In genomic region chr22:46251266-46251665, GRCh38 we compare ENCODE assay signal across 10 cellular contexts. TPM values are rescaled to one million over a fixed set of nuclear protein-coding genes. Genes with fewer than 3 reads are reported as not detected.
DNase-seq lines count a peak whose midpoint lies in the region; ATAC-seq, FAIRE-seq and TF ChIP-seq lines count a peak whose summit lies in the region.
"Had no signal": no experiment of that assay in that cellular context is flagged by ENCODE, and none has a peak within 500 bp of the region (broad histone marks: within the 10 kb centered on the region; RNA-seq: fewer than 3 reads in every experiment).

No MANE protein-coding gene starts in this region.

- H3K4me3 ChIP-seq in SJCRH30 (peak overlapping the region; percentile 87), fibroblast of lung (replicated peaks in 1 of 4; ENCODE audit: control extremely low read depth in 1 of 4, insufficient read depth in 1 of 4, low read depth in 3 of 4, low read length in 4 of 4) (peak overlapping the region; percentile 63 to 94 (median 86)), gastrocnemius medialis (peak overlapping the region; percentile 85 to 96 (median 87))

- no peak overlapping the region for H3K9ac ChIP-seq in fibroblast of lung (ENCODE audit: insufficient read depth, low read length)

- H3K4me2 ChIP-seq in fibroblast of lung (ENCODE audit: extremely low read depth, insufficient read depth, low read length): peak overlapping the region; percentile 44

- H3K27ac ChIP-seq in SJCRH30: no peak overlapping the region
- H3K27ac ChIP-seq in fibroblast of lung (ENCODE audit: insufficient read depth, low read length): no peak overlapping the region
- peak overlapping the region; percentile 91 to 96 (median 94) for H3K27ac ChIP-seq in gastrocnemius medialis

- no peak for TF ChIP-seq CTCF in fibroblast of lung (conservative IDR thresholded peaks at IDR 0.05 in 1 of 2, IDR thresholded peaks at IDR 0.05 in 1 of 2; ENCODE audit: low read depth in 1 of 2, low read length in 2 of 2)
- no peak for TF ChIP-seq CTCF in gastrocnemius medialis (IDR thresholded peaks at IDR 0.05 in 4 of 5, conservative IDR thresholded peaks at IDR 0.05 in 1 of 5)

- no peaks in the 10 kb centered on the region for H3K27me3 ChIP-seq in SJCRH30
- H3K27me3 ChIP-seq in fibroblast of lung (ENCODE audit: control insufficient read depth, insufficient read depth, low read length): no peaks in the 10 kb centered on the region
- no peaks in the 10 kb centered on the region for H3K27me3 ChIP-seq in gastrocnemius medialis

- peak; percentile 83 for FAIRE-seq in GM12892 (lab: Jason Lieb, UNC)

- no peak for TF ChIP-seq POLR2A in GM12892 (IDR thresholded peaks at IDR 0.05; ENCODE audit: low read depth, low read length)
- TF ChIP-seq POLR2A in gastrocnemius medialis (IDR thresholded peaks at IDR 0.05): no peak
- no peak for TF ChIP-seq POLR2A in GM18505 (IDR thresholded peaks at IDR 0.05; ENCODE audit: borderline replicate concordance, extremely low read depth, insufficient read depth, insufficient read length)

- H3K36me3 ChIP-seq in SJCRH30 (no peaks in the 10 kb centered on the region), fibroblast of lung (ENCODE audit: control insufficient read depth, insufficient read depth, low read length) (no peaks in the 10 kb centered on the region), gastrocnemius medialis (no peaks in the 10 kb centered on the region)

- in situ Hi-C loops in gastrocnemius medialis (cut with MboI; ENCODE audit: low sequenced_read_pairs in 4 of 4): no loop called here

- H3K4me1 ChIP-seq in SJCRH30 (peaks cover 33% of the 10 kb centered on the region), fibroblast of lung (ENCODE audit: control insufficient read depth, extremely low read depth, insufficient read depth, low read length) (no peaks in the 10 kb centered on the region), gastrocnemius medialis (peaks cover 18 to 25% of the 10 kb centered on the region in 2 donors)

- DNase-seq in GM12892 (ENCODE audit: insufficient read length) (no peak), SJCRH30 (no peak), fibroblast of lung (ENCODE audit: low read depth in 2 of 2) (no peak), gastrocnemius medialis (no peak), NCI-H524 (lab: John Stamatoyannopoulos, UW) (no peak), globus pallidus (ENCODE audit: low spot score) (no peak)
- DNase-seq: activated gamma-delta T cell, NCI-H187 treated with DMSO at 0.1 percent for 48 hours had no signal

- H3K9me3 ChIP-seq in SJCRH30 (replicated peaks) (0 out of 2 replicates have a peak, but pooled peaks cover 3% of the 10 kb centered on the region), fibroblast of lung (ENCODE audit: control insufficient read depth, insufficient read depth, low read depth, low read length) (no peaks in the 10 kb centered on the region), gastrocnemius medialis (no peaks in the 10 kb centered on the region)

- intact Hi-C loops in gastrocnemius medialis (cut with DNase I; ENCODE audit: low total_unique reads): loop anchor here (2.0 to 5.0 kb wide), 3 partner anchors 46 to 100 kb away; partner anchors contain the start of genes GTSE1 and PPARA

- no peaks in the 10 kb centered on the region for H4K20me1 ChIP-seq in fibroblast of lung (ENCODE audit: control insufficient read depth, extremely low read depth, insufficient read depth, low read length)

- no peaks in the 10 kb centered on the region for H3K79me2 ChIP-seq in fibroblast of lung (ENCODE audit: control insufficient read depth, insufficient read depth, low read length)

- ATAC-seq in gastrocnemius medialis: no peak
- ATAC-seq in GM21423 (IDR thresholded peaks at IDR 0.05; ENCODE audit: unreplicated experiment): no peak
- no peak for ATAC-seq in GM18505 (IDR thresholded peaks at IDR 0.05; ENCODE audit: unreplicated experiment)

- H2AFZ ChIP-seq in fibroblast of lung (ENCODE audit: low read length): no peak overlapping the region

RNA-seq across cellular contexts. Expression of gene CDPF1, which starts 1.2 kb away (rescaled TPM):
- 6.9 TPM for polyA plus RNA-seq in GM12892 (2012; ENCODE audit: missing spikeins)
- 9.0 and 12.1 TPM in 2 replicates for total RNA-seq in SJCRH30 (2014; rRNA removed; shearing (Covaris generic))
- total RNA-seq in fibroblast of lung: 8.0 and 8.3 TPM in 2 replicates
- 6.5 and 7.7 TPM in 2 replicates for polyA plus RNA-seq in fibroblast of lung
- polyA plus RNA-seq in fibroblast of lung (2012): 6.0 and 7.3 TPM in 2 replicates
- polyA minus RNA-seq in fibroblast of lung (ENCODE audit: low replicate concordance): 5.5 and 7.2 TPM in 2 replicates
- total RNA-seq in gastrocnemius medialis: 10 to 100 TPM in 2 of 4 donors, 1 to 10 TPM in 2; 6.3 to 18.8 (median 12.5) TPM

RNA-seq across cellular contexts. Expression of gene PKDREJ, which starts 11.9 kb away (rescaled TPM):
- polyA plus RNA-seq in GM12892 (2012; ENCODE audit: missing spikeins): 0.06 TPM
- 0.02 TPM in 1 of 2 replicates, not detected in the other for total RNA-seq in SJCRH30 (2014; rRNA removed; shearing (Covaris generic))
- total RNA-seq in fibroblast of lung: under 0.01 TPM in 2 replicates
- polyA plus RNA-seq in fibroblast of lung: 0.01 TPM in 1 of 2 replicates, not detected in the other
- polyA plus RNA-seq in fibroblast of lung (2012): 0.03 and 0.05 TPM in 2 replicates
- polyA minus RNA-seq in fibroblast of lung (ENCODE audit: low replicate concordance): not detected in 2 replicates
- not detected for total RNA-seq in gastrocnemius medialis

RNA-seq across cellular contexts. Expression of gene TTC38, which starts 16.5 kb away (rescaled TPM):
- polyA plus RNA-seq in GM12892 (2012; ENCODE audit: missing spikeins): 9.4 TPM
- total RNA-seq in SJCRH30 (2014; rRNA removed; shearing (Covaris generic)): 13.2 and 18.0 TPM in 2 replicates
- total RNA-seq in fibroblast of lung (24.9 and 27.6 TPM in 2 replicates), gastrocnemius medialis (10 to 100 TPM; 30.4 to 58.3 (median 43.1) TPM)
- 17.6 and 34.3 TPM in 2 replicates for polyA plus RNA-seq in fibroblast of lung
- polyA plus RNA-seq in fibroblast of lung (2012): 19.4 and 34.0 TPM in 2 replicates
- 26.1 and 48.7 TPM in 2 replicates for polyA minus RNA-seq in fibroblast of lung (ENCODE audit: low replicate concordance)

RNA-seq across cellular contexts. Expression of gene GTSE1, which starts 45.4 kb away (rescaled TPM):
- polyA plus RNA-seq in GM12892 (2012; ENCODE audit: missing spikeins): 12.0 TPM
- 48.1 and 57.8 TPM in 2 replicates for total RNA-seq in SJCRH30 (2014; rRNA removed; shearing (Covaris generic))
- total RNA-seq in fibroblast of lung (0.26 and 2.0 TPM in 2 replicates), gastrocnemius medialis (under 1 TPM in 2 of 4 donors, not detected in 2; 0.13 to 0.49 TPM)
- 3.6 and 13.7 TPM in 2 replicates for polyA plus RNA-seq in fibroblast of lung
- polyA plus RNA-seq in fibroblast of lung (2012): 4.1 and 15.7 TPM in 2 replicates
- polyA minus RNA-seq in fibroblast of lung (ENCODE audit: low replicate concordance): 0.71 and 7.7 TPM in 2 replicates

Comparison
In these comparisons a context has a peak if more than half of its experiments do, and no peak if none do; other contexts are left out.
1. H3K27ac ChIP-seq: peak in gastrocnemius medialis (4 of 4); none in SJCRH30 (single experiment) and fibroblast of lung (single experiment).
2. Peak in every context shown above with its lines, with median percentiles within 50 percentile points of each other: H3K4me3 ChIP-seq.